Comparison of ENCODE assay signal across 19 cellular contexts in the genomic region with DNA sequence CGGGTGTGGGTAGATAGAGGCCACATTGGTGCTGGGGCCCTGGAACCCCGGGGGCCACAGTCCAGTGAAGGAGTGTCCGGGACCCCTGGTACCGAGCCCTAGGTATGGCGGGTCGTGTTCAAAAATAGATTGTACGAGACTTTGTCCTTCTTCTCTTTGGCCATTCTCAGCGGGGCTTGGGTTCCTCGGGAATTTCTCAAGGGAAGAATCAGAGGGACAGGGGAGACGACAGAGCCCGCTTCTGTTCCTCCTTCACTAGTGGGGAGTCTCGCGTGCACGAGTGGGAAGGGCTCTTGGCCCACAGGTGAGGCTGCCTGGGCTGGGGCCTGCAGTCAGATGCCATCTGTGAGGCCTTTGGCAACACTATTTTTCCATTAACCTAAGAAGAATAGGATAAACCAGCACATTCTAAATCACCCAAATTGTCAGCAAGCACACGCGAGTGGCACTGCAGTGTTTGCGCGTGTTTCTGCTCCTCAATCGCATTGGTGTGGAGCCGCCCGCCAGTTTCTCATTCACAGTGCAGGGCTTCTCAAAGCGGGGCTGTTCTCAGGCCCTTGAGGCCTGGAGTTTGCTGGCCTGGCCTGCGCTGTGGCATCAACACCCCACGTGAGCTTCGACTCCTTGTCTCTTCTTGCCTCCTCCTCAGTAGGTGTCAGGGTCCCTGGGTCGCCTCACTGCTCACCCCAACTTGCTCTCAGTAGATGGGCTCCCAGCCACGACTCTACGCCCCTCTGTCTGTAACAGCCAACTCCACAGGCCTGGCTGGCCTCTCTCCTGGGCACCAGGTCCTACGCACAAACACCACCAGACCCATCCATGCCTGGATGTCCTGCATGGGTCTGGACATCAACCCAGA.
DNase-seq lines count a peak whose midpoint lies in the region; ATAC-seq and TF ChIP-seq lines count a peak whose summit lies in the region.
"Had no signal": no experiment of that assay in that cellular context is flagged by ENCODE, and none has a peak within 500 bp of the region (broad histone marks: within the 10 kb centered on the region; RNA-seq: fewer than 3 reads in every experiment).

No MANE protein-coding gene starts in this region.

- H3K27ac Mint-ChIP-seq in activated CD4-positive, alpha-beta T cell treated with anti-CD3 and anti-CD28 coated beads, Interleukin-2, amount 10 ng/mL, durations not matched to agents 7 days and 5 days, result peak overlapping the region; percentile 41
- H3K27ac Mint-ChIP-seq in natural killer cell treated with Interleukin-12 subunit alpha and Interleukin-12 subunit beta and Interleukin-15 and Interleukin-18, amount 100 ng/mL, for 72 hours, result no peak overlapping the region
- H3K27ac Mint-ChIP-seq in natural killer cell (no peak overlapping the region), nephron progenitor cell (peak overlapping the region; percentile 44)
- H3K27ac Mint-ChIP-seq: CD8-positive, alpha-beta memory T cell had no signal

- CTCF ChIA-PET in activated CD4-positive, alpha-beta T cell treated with anti-CD3 and anti-CD28 coated beads, Interleukin-2, amount 10 ng/mL, durations not matched to agents 7 days and 5 days (lab: Charles Lee), result no interaction called here

- no peak for ATAC-seq in natural killer cell treated with Interleukin-12 subunit alpha and Interleukin-12 subunit beta and Interleukin-15 and Interleukin-18, amount 100 ng/mL, for 72 hours
- no peak for ATAC-seq in natural killer cell

- no peaks in the 10 kb centered on the region for H3K36me3 Mint-ChIP-seq in activated CD4-positive, alpha-beta T cell treated with anti-CD3 and anti-CD28 coated beads, Interleukin-2, amount 10 ng/mL, durations not matched to agents 7 days and 5 days (ENCODE audit: low read depth)
- H3K36me3 Mint-ChIP-seq in natural killer cell treated with Interleukin-12 subunit alpha and Interleukin-12 subunit beta and Interleukin-15 and Interleukin-18, amount 100 ng/mL, for 72 hours, result no peaks in the 10 kb centered on the region
- H3K36me3 Mint-ChIP-seq in natural killer cell, result no peaks in the 10 kb centered on the region
- no peaks in the 10 kb centered on the region for H3K36me3 Mint-ChIP-seq in nephron progenitor cell (ENCODE audit: low read depth)
- H3K36me3 Mint-ChIP-seq: CD8-positive, alpha-beta memory T cell had no signal

- no peaks in the 10 kb centered on the region for H3K9me3 Mint-ChIP-seq in activated CD4-positive, alpha-beta T cell treated with anti-CD3 and anti-CD28 coated beads, Interleukin-2, amount 10 ng/mL, durations not matched to agents 7 days and 5 days
- H3K9me3 Mint-ChIP-seq in natural killer cell treated with Interleukin-12 subunit alpha and Interleukin-12 subunit beta and Interleukin-15 and Interleukin-18, amount 100 ng/mL, for 72 hours, result no peaks in the 10 kb centered on the region
- H3K9me3 Mint-ChIP-seq in natural killer cell (no peaks in the 10 kb centered on the region), nephron progenitor cell (no peaks in the 10 kb centered on the region)

- no peak for TF ChIP-seq CTCF in natural killer cell (IDR thresholded peaks at IDR 0.05)
- TF ChIP-seq CTCF in nephron progenitor cell (IDR thresholded peaks at IDR 0.05), result no peak
- no peak for TF ChIP-seq CTCF in GM13977 (IDR thresholded peaks at IDR 0.05; ENCODE audit: extremely low read depth, insufficient read depth, missing control alignments)

- intact Hi-C loops in natural killer cell (cut with micrococcal nuclease), result no loop called here

- H3K27me3 Mint-ChIP-seq in activated CD4-positive, alpha-beta T cell treated with anti-CD3 and anti-CD28 coated beads, Interleukin-2, amount 10 ng/mL, durations not matched to agents 7 days and 5 days, result peaks cover 31% of the 10 kb centered on the region
- peaks cover 2 to 10% of the 10 kb centered on the region in 2 donors for H3K27me3 Mint-ChIP-seq in natural killer cell treated with Interleukin-12 subunit alpha and Interleukin-12 subunit beta and Interleukin-15 and Interleukin-18, amount 100 ng/mL, for 72 hours
- H3K27me3 Mint-ChIP-seq in natural killer cell (ENCODE audit: low read depth in 2 of 2) (peaks cover 0 to 9% of the 10 kb centered on the region in 2 donors), nephron progenitor cell (ENCODE audit: low read depth, poor library complexity) (peaks cover 23% of the 10 kb centered on the region)

- POLR2A ChIA-PET in activated CD4-positive, alpha-beta T cell treated with anti-CD3 and anti-CD28 coated beads, Interleukin-2, amount 10 ng/mL, durations not matched to agents 7 days and 5 days (lab: Charles Lee), result no interaction called here

- no peak for DNase-seq in activated CD4-positive, alpha-beta T cell treated with anti-CD3 and anti-CD28 coated beads, Interleukin-2, amount 10 ng/mL, durations not matched to agents 7 days and 5 days
- no peak for DNase-seq in activated CD4-positive, alpha-beta T cell treated with anti-CD3 and anti-CD28 coated beads, Interleukin-2, amount 50 U/mL, for 4 hours
- DNase-seq in natural killer cell treated with Interleukin-12 subunit alpha and Interleukin-12 subunit beta and Interleukin-15 and Interleukin-18, amount 100 ng/mL, for 72 hours (ENCODE audit: low spot score), result peak; percentile 58
- no peak for DNase-seq in natural killer cell
- no peak for DNase-seq in nephron progenitor cell
- no peak for DNase-seq in stimulated activated CD8-positive, alpha-beta memory T cell treated with anti-CD3 and anti-CD28 coated beads, Interleukin-4, amount 100 ng/mL, for 48 hours
- no peak for DNase-seq in GM13977 (ENCODE audit: low spot score)
- DNase-seq: 8988T; Calu3; CD8-positive, alpha-beta memory T cell; DMS153; KBM-7; NCI-H1092 treated with DMSO at 0.1 percent for 48 hours; NCI-H1436 treated with DMSO at 0.1 percent for 48 hours; NCI-H1930; NCI-H510A treated with DMSO at 0.1 percent for 48 hours; NCI-H82; OCI-M1; SJCRH30 had no signal

- in situ Hi-C loops in GM13977 (cut with MboI; ENCODE audit: low pct_unique_long_range_greater_than_20kb, low sequenced_read_pairs, unreplicated experiment), result no loop called here

- H3K4me1 Mint-ChIP-seq in activated CD4-positive, alpha-beta T cell treated with anti-CD3 and anti-CD28 coated beads, Interleukin-2, amount 10 ng/mL, durations not matched to agents 7 days and 5 days, result peaks cover 39% of the 10 kb centered on the region
- H3K4me1 Mint-ChIP-seq in natural killer cell treated with Interleukin-12 subunit alpha and Interleukin-12 subunit beta and Interleukin-15 and Interleukin-18, amount 100 ng/mL, for 72 hours (ENCODE audit: low read depth in 2 of 2), result peaks cover 0 to 3% of the 10 kb centered on the region in 2 donors
- peaks cover 8 to 9% of the 10 kb centered on the region in 2 donors for H3K4me1 Mint-ChIP-seq in natural killer cell
- H3K4me1 Mint-ChIP-seq in nephron progenitor cell, result peaks cover 5% of the 10 kb centered on the region

- H3K4me3 Mint-ChIP-seq in activated CD4-positive, alpha-beta T cell treated with anti-CD3 and anti-CD28 coated beads, Interleukin-2, amount 10 ng/mL, durations not matched to agents 7 days and 5 days, result no peak overlapping the region
- no peak overlapping the region for H3K4me3 Mint-ChIP-seq in natural killer cell treated with Interleukin-12 subunit alpha and Interleukin-12 subunit beta and Interleukin-15 and Interleukin-18, amount 100 ng/mL, for 72 hours
- no peak overlapping the region for H3K4me3 Mint-ChIP-seq in natural killer cell
- H3K4me3 Mint-ChIP-seq in nephron progenitor cell, result no peak overlapping the region

Comparison
In these comparisons a context has a peak if more than half of its experiments do, and no peak if none do; other contexts are left out.
1. H3K27ac Mint-ChIP-seq: peak in activated CD4-positive, alpha-beta T cell treated with anti-CD3 and anti-CD28 coated beads, Interleukin-2, amount 10 ng/mL, durations not matched to agents 7 days and 5 days (single experiment) and nephron progenitor cell (single experiment); none in natural killer cell treated with Interleukin-12 subunit alpha and Interleukin-12 subunit beta and Interleukin-15 and Interleukin-18, amount 100 ng/mL, for 72 hours (0 of 2) and natural killer cell (0 of 2).